22 cellular contexts compared by ENCODE assay signal in genomic region chr15:68085052-68085451, GRCh38. TPM values are rescaled to one million over a fixed set of nuclear protein-coding genes. Genes with fewer than 3 reads are reported as not detected.
DNase-seq lines count a peak whose midpoint lies in the region; ATAC-seq and TF ChIP-seq lines count a peak whose summit lies in the region.
"Had no signal": no experiment of that assay in that cellular context is flagged by ENCODE, and none has a peak within 500 bp of the region (broad histone marks: within the 10 kb centered on the region; RNA-seq: fewer than 3 reads in every experiment).

No MANE protein-coding gene starts in this region.

- H3K27me3 Mint-ChIP-seq in activated naive CD4-positive, alpha-beta T cell treated with anti-CD3 and anti-CD28 coated beads, Interleukin-2, amount 50 U/mL, for 24 hours: no peaks in the 10 kb centered on the region
- no peaks in the 10 kb centered on the region for H3K27me3 Mint-ChIP-seq in activated naive CD4-positive, alpha-beta T cell treated with anti-CD3 and anti-CD28 coated beads, Interleukin-2, amount 10 ng/mL, durations not matched to agents 7 days and 5 days
- H3K27me3 Mint-ChIP-seq in memory B cell: no peaks in the 10 kb centered on the region
- H3K27me3 Mint-ChIP-seq: CD4-positive, alpha-beta memory T cell had no signal

- no peak overlapping the region for H3K4me3 ChIP-seq in IMR-90 (ENCODE audit: insufficient read depth, low read depth, low read length)
- H3K4me3 ChIP-seq in choroid plexus epithelial cell (ENCODE audit: low read depth, low read length): no peak overlapping the region
- H3K4me3 ChIP-seq: MG63 had no signal

- no peak overlapping the region for H2BK20ac ChIP-seq in IMR-90 (ENCODE audit: low read depth, low read length)

- H4K20me1 ChIP-seq in IMR-90 (ENCODE audit: insufficient read depth, low read length): peaks cover 36% of the 10 kb centered on the region

- TF ChIP-seq CTCF in IMR-90 (conservative IDR thresholded peaks at IDR 0.05; ENCODE audit: low read depth, low read length) (no peak), choroid plexus epithelial cell (conservative IDR thresholded peaks at IDR 0.05; ENCODE audit: low read depth, low read length) (no peak)

- H3K79me1 ChIP-seq in IMR-90 (ENCODE audit: low read depth in 1 of 2, low read length in 2 of 2): peaks cover 31 to 65% of the 10 kb centered on the region in 2 experiments

- H3K27ac Mint-ChIP-seq in activated naive CD4-positive, alpha-beta T cell treated with anti-CD3 and anti-CD28 coated beads, Interleukin-2, amount 50 U/mL, for 24 hours: peak overlapping the region; percentile 74
- no peak overlapping the region for H3K27ac Mint-ChIP-seq in activated naive CD4-positive, alpha-beta T cell treated with anti-CD3 and anti-CD28 coated beads, Interleukin-2, amount 10 ng/mL, durations not matched to agents 7 days and 5 days
- H3K27ac Mint-ChIP-seq in memory B cell: peak overlapping the region; percentile 12
- H3K27ac Mint-ChIP-seq: HFFc6 had no signal

- no peak overlapping the region for H3K56ac ChIP-seq in IMR-90 (ENCODE audit: extremely low read depth, insufficient read depth, low read length)

- no peak overlapping the region for H3K18ac ChIP-seq in IMR-90 (ENCODE audit: low read depth, low read length)

- no peak overlapping the region for H3K23ac ChIP-seq in IMR-90 (ENCODE audit: low read depth, low read length)

- no TSS peak for BruUV-seq in IMR-90 (replicated peaks; lab: Mats Ljungman, UMichigan)

- WGBS in IMR-90 (ENCODE audit: extremely low coverage in 2 of 2, insufficient read length in 1 of 2), 2 experiments: no CpG with 5 or more reads among the region's 1 CpG

- no peak overlapping the region for H3K27ac ChIP-seq in IMR-90 (ENCODE audit: insufficient read depth, low read length)
- H3K27ac ChIP-seq: 22Rv1 had no signal

- H3K9me3 ChIP-seq in IMR-90 (ENCODE audit: control insufficient read depth, insufficient read depth, low read length): no peaks in the 10 kb centered on the region
- H3K9me3 ChIP-seq: BE2C, MG63 had no signal

- H4K8ac ChIP-seq in IMR-90 (ENCODE audit: low read depth in 2 of 2, low read length in 2 of 2): no peak overlapping the region

- in situ Hi-C loops in IMR-90 (cut with MboI; ENCODE audit: low sequenced_read_pairs): no loop called here

- no peak overlapping the region for H4K91ac ChIP-seq in IMR-90 (ENCODE audit: insufficient read depth, low read depth, low read length)

- H2AK5ac ChIP-seq in IMR-90 (ENCODE audit: low read depth, low read length): no peak overlapping the region

- no peak overlapping the region for H2AFZ ChIP-seq in IMR-90 (replicated peaks; ENCODE audit: low read length, poor library complexity)

- H2AK9ac ChIP-seq in IMR-90 (replicated peaks; ENCODE audit: low read depth, low read length, poor library complexity): no peak overlapping the region

- peaks cover 84% of the 10 kb centered on the region for H3K4me1 Mint-ChIP-seq in activated naive CD4-positive, alpha-beta T cell treated with anti-CD3 and anti-CD28 coated beads, Interleukin-2, amount 50 U/mL, for 24 hours
- peaks cover 4% of the 10 kb centered on the region for H3K4me1 Mint-ChIP-seq in activated naive CD4-positive, alpha-beta T cell treated with anti-CD3 and anti-CD28 coated beads, Interleukin-2, amount 10 ng/mL, durations not matched to agents 7 days and 5 days
- H3K4me1 Mint-ChIP-seq in memory B cell: peaks cover 35% of the 10 kb centered on the region

- no peak overlapping the region for H2BK15ac ChIP-seq in IMR-90 (ENCODE audit: low read depth, low read length)

- no peak overlapping the region for H3K4me2 ChIP-seq in IMR-90 (ENCODE audit: low read depth, low read length)

- no peaks in the 10 kb centered on the region for H3K4me1 ChIP-seq in IMR-90 (ENCODE audit: control insufficient read depth, insufficient read depth, low read length)

- H3K36me3 ChIP-seq in IMR-90 (ENCODE audit: control insufficient read depth, insufficient read depth, low read length): peaks cover 8% of the 10 kb centered on the region

- H4K5ac ChIP-seq in IMR-90 (ENCODE audit: low read depth, low read length): no peak overlapping the region

- H3K36me3 Mint-ChIP-seq in activated naive CD4-positive, alpha-beta T cell treated with anti-CD3 and anti-CD28 coated beads, Interleukin-2, amount 50 U/mL, for 24 hours: peaks cover 6% of the 10 kb centered on the region
- peaks cover 6% of the 10 kb centered on the region for H3K36me3 Mint-ChIP-seq in activated naive CD4-positive, alpha-beta T cell treated with anti-CD3 and anti-CD28 coated beads, Interleukin-2, amount 10 ng/mL, durations not matched to agents 7 days and 5 days
- H3K36me3 Mint-ChIP-seq in memory B cell: peaks cover 5% of the 10 kb centered on the region

- no peak for TF ChIP-seq RAD21 in IMR-90 (IDR thresholded peaks at IDR 0.05; ENCODE audit: low read length)

- dilution Hi-C loops in IMR-90 (cut with HindIII; ENCODE audit: low sequenced_read_pairs, unreplicated experiment): no loop called here

- no peaks in the 10 kb centered on the region for H3K9me1 ChIP-seq in IMR-90 (ENCODE audit: insufficient read depth, low read length)

- CTCF ChIA-PET in activated naive CD4-positive, alpha-beta T cell treated with anti-CD3 and anti-CD28 coated beads, Interleukin-2, amount 10 ng/mL, durations not matched to agents 7 days and 5 days (lab: Charles Lee): no interaction called here
- CTCF ChIA-PET in IMR-90 (lab: Yijun Ruan, JAX): no interaction called here

- no peak for DNase-seq in activated naive CD4-positive, alpha-beta T cell treated with anti-CD3 and anti-CD28 coated beads, Interleukin-2, amount 10 ng/mL, durations not matched to agents 7 days and 5 days
- DNase-seq in IMR-90 (peak; percentile 17), choroid plexus epithelial cell (ENCODE audit: low read depth) (peak; percentile 20), memory B cell (ENCODE audit: low spot score in 2 of 2) (no peak), ureter (ENCODE audit: low spot score) (no peak)
- no peak for DNase-seq in stimulated activated CD4-positive, alpha-beta T cell treated with anti-CD3 and anti-CD28 coated beads, Interleukin-1b, Interleukin-23, amount 100 ng/mL, for 48 hours
- DNase-seq: BE2C; CD4-positive, alpha-beta memory T cell; DMS53; HFFc6; Kasumi-1; MG63; NCI-H1048; NCI-H146; NCI-H2081; NCI-H510A; NCI-H774; OCI-M1; SHP77 had no signal

- no peak overlapping the region for H3K4ac ChIP-seq in IMR-90 (ENCODE audit: low read depth, low read length)

- H2BK120ac ChIP-seq in IMR-90 (ENCODE audit: low read depth, low read length): no peak overlapping the region

- H2BK5ac ChIP-seq in IMR-90 (ENCODE audit: low read depth, low read length, poor library complexity, severe bottlenecking): no peak overlapping the region

- intact Hi-C loops in IMR-90 (cut with micrococcal nuclease): no loop called here

- ATAC-seq in IMR-90 (ENCODE audit: low read depth) (no peak), memory B cell (ENCODE audit: low read depth) (no peak), GM19452 (IDR thresholded peaks at IDR 0.05; ENCODE audit: unreplicated experiment) (no peak)

- POLR2A ChIA-PET in IMR-90 (lab: Charles Lee; ENCODE audit: unreplicated experiment): interaction anchor here (0.6 kb wide), 1 partner anchor 20 kb away, joined by 3 read pairs; no protein-coding TSS in a partner anchor

- H3K4me3 Mint-ChIP-seq in activated naive CD4-positive, alpha-beta T cell treated with anti-CD3 and anti-CD28 coated beads, Interleukin-2, amount 50 U/mL, for 24 hours: no peak overlapping the region
- no peak overlapping the region for H3K4me3 Mint-ChIP-seq in activated naive CD4-positive, alpha-beta T cell treated with anti-CD3 and anti-CD28 coated beads, Interleukin-2, amount 10 ng/mL, durations not matched to agents 7 days and 5 days
- no peak overlapping the region for H3K4me3 Mint-ChIP-seq in memory B cell
- H3K4me3 Mint-ChIP-seq: HFFc6 had no signal

- H3K9ac ChIP-seq in IMR-90 (ENCODE audit: low read depth, low read length): no peak overlapping the region

- no peaks in the 10 kb centered on the region for H3K27me3 ChIP-seq in IMR-90 (ENCODE audit: control insufficient read depth, insufficient read depth, low read length)
- H3K27me3 ChIP-seq: BE2C, MG63 had no signal

- no peak overlapping the region; the same call in 1 of the 2 replicates for H3K14ac ChIP-seq in IMR-90 (replicated peaks; ENCODE audit: low read depth, low read length)

- TF ChIP-seq POLR2A in IMR-90 (IDR thresholded peaks at IDR 0.05; ENCODE audit: low read depth, low read length): no peak

- no peaks in the 10 kb centered on the region for H3K9me3 Mint-ChIP-seq in activated naive CD4-positive, alpha-beta T cell treated with anti-CD3 and anti-CD28 coated beads, Interleukin-2, amount 50 U/mL, for 24 hours
- H3K9me3 Mint-ChIP-seq in activated naive CD4-positive, alpha-beta T cell treated with anti-CD3 and anti-CD28 coated beads, Interleukin-2, amount 10 ng/mL, durations not matched to agents 7 days and 5 days: no peaks in the 10 kb centered on the region
- no peaks in the 10 kb centered on the region for H3K9me3 Mint-ChIP-seq in memory B cell
- H3K9me3 Mint-ChIP-seq: CD4-positive, alpha-beta memory T cell; HFFc6 had no signal

TF ChIP-seq in IMR-90, 13 proteins besides CTCF, POLR2A, EP300 and RAD21:
- TF ChIP-seq CEBPB (IDR thresholded peaks at IDR 0.05; ENCODE audit: low read depth, low read length) (peak; percentile 81), MXI1 (IDR thresholded peaks at IDR 0.05; ENCODE audit: borderline replicate concordance, low read depth, low read length) (no peak)

RNA-seq across cellular contexts. Expression of gene PIAS1, which starts 30.9 kb away (rescaled TPM):
- 41.1 and 63.6 TPM in 2 replicates for total RNA-seq in IMR-90 (2012; rRNA removed)
- 20.0 and 20.9 TPM in 2 replicates for polyA plus RNA-seq in IMR-90 (2012; rRNA removed)
- polyA plus RNA-seq in IMR-90 (2012; cell fraction: cytosol; rRNA removed): 5.2 and 5.8 TPM in 2 replicates
- 34.5 and 61.9 TPM in 2 replicates for polyA plus RNA-seq in IMR-90 (2012; cell fraction: nucleus; rRNA removed; ENCODE audit: low replicate concordance)
- 72.5 TPM for total RNA-seq in ureter

Comparison
In these comparisons a context has a peak if more than half of its experiments do, and no peak if none do; other contexts are left out.
1. DNase-seq: peak in IMR-90 (single experiment) and choroid plexus epithelial cell (single experiment); none in activated naive CD4-positive, alpha-beta T cell treated with anti-CD3 and anti-CD28 coated beads, Interleukin-2, amount 10 ng/mL, durations not matched to agents 7 days and 5 days (single experiment), memory B cell (0 of 2), ureter (single experiment) and stimulated activated CD4-positive, alpha-beta T cell treated with anti-CD3 and anti-CD28 coated beads, Interleukin-1b, Interleukin-23, amount 100 ng/mL, for 48 hours (single experiment).